15 cellular contexts compared by ENCODE assay signal in genomic region chr18:3693385-3693784, GRCh38.
DNase-seq lines count a peak whose midpoint lies in the region; ATAC-seq and TF ChIP-seq lines count a peak whose summit lies in the region.
"Had no signal": no experiment of that assay in that cellular context is flagged by ENCODE, and none has a peak within 500 bp of the region (broad histone marks: within the 10 kb centered on the region; RNA-seq: fewer than 3 reads in every experiment).

No MANE protein-coding gene starts in this region.

- peak; percentile 33 for ATAC-seq in activated CD4-positive, alpha-beta T cell treated with anti-CD3 and anti-CD28 coated beads for 36 hours
- peak; percentile 71 to 90 for ATAC-seq in natural killer cell treated with Interleukin-12 subunit alpha and Interleukin-12 subunit beta and Interleukin-15 and Interleukin-18, amount 100 ng/mL, for 72 hours
- ATAC-seq: CD8-positive, alpha-beta T cell had no signal

- H3K4me1 Mint-ChIP-seq in activated CD4-positive, alpha-beta T cell treated with anti-CD3 and anti-CD28 coated beads for 36 hours = peaks cover 6% of the 10 kb centered on the region
- H3K4me1 Mint-ChIP-seq in natural killer cell treated with Interleukin-12 subunit alpha and Interleukin-12 subunit beta and Interleukin-15 and Interleukin-18, amount 100 ng/mL, for 72 hours (ENCODE audit: low read depth in 2 of 2) = peaks cover 5 to 8% of the 10 kb centered on the region in 2 donors
- no peaks in the 10 kb centered on the region for H3K4me1 Mint-ChIP-seq in glutamatergic neuron (ENCODE audit: low read depth, unreplicated experiment)
- H3K4me1 Mint-ChIP-seq: B cell; CD4-positive, CD25-positive, alpha-beta regulatory T cell had no signal

- no peaks in the 10 kb centered on the region for H3K36me3 Mint-ChIP-seq in activated CD4-positive, alpha-beta T cell treated with anti-CD3 and anti-CD28 coated beads for 36 hours (ENCODE audit: low read depth)
- H3K36me3 Mint-ChIP-seq in natural killer cell treated with Interleukin-12 subunit alpha and Interleukin-12 subunit beta and Interleukin-15 and Interleukin-18, amount 100 ng/mL, for 72 hours = peaks cover 4% of the 10 kb centered on the region
- peaks cover 13% of the 10 kb centered on the region for H3K36me3 Mint-ChIP-seq in glutamatergic neuron (ENCODE audit: unreplicated experiment)
- H3K36me3 Mint-ChIP-seq: CD4-positive, CD25-positive, alpha-beta regulatory T cell; CD8-positive, alpha-beta T cell had no signal

- H3K27ac Mint-ChIP-seq in activated CD4-positive, alpha-beta T cell treated with anti-CD3 and anti-CD28 coated beads for 36 hours = no peak overlapping the region
- no peak overlapping the region for H3K27ac Mint-ChIP-seq in natural killer cell treated with Interleukin-12 subunit alpha and Interleukin-12 subunit beta and Interleukin-15 and Interleukin-18, amount 100 ng/mL, for 72 hours
- H3K27ac Mint-ChIP-seq in glutamatergic neuron (ENCODE audit: unreplicated experiment) = no peak overlapping the region
- H3K27ac Mint-ChIP-seq: B cell; CD8-positive, alpha-beta T cell had no signal

- POLR2A ChIA-PET in activated CD4-positive, alpha-beta T cell treated with anti-CD3 and anti-CD28 coated beads for 36 hours (lab: Charles Lee) = no interaction called here
- POLR2A ChIA-PET in HEK293T (lab: Yijun Ruan, JAX) = no interaction called here

- TF ChIP-seq CTCF in glutamatergic neuron (IDR thresholded peaks at IDR 0.05; ENCODE audit: partially characterized antibody, unreplicated experiment) = no peak

- intact Hi-C loops in activated CD4-positive, alpha-beta T cell treated with anti-CD3 and anti-CD28 coated beads for 36 hours (cut with DNase I, micrococcal nuclease) = no loop called here

- CTCF ChIA-PET in activated CD4-positive, alpha-beta T cell treated with anti-CD3 and anti-CD28 coated beads for 36 hours (lab: Charles Lee) = no interaction called here
- CTCF ChIA-PET in HEK293T (lab: Yijun Ruan, JAX) = no interaction called here

- H3K27me3 Mint-ChIP-seq in activated CD4-positive, alpha-beta T cell treated with anti-CD3 and anti-CD28 coated beads for 36 hours = no peaks in the 10 kb centered on the region
- H3K27me3 Mint-ChIP-seq in natural killer cell treated with Interleukin-12 subunit alpha and Interleukin-12 subunit beta and Interleukin-15 and Interleukin-18, amount 100 ng/mL, for 72 hours = peaks cover 13 to 25% of the 10 kb centered on the region in 2 donors
- H3K27me3 Mint-ChIP-seq in glutamatergic neuron (ENCODE audit: unreplicated experiment) = peaks cover 3% of the 10 kb centered on the region

- peaks cover 4% of the 10 kb centered on the region for H3K9me3 Mint-ChIP-seq in activated CD4-positive, alpha-beta T cell treated with anti-CD3 and anti-CD28 coated beads for 36 hours (ENCODE audit: low read depth)
- H3K9me3 Mint-ChIP-seq in natural killer cell treated with Interleukin-12 subunit alpha and Interleukin-12 subunit beta and Interleukin-15 and Interleukin-18, amount 100 ng/mL, for 72 hours = no peaks in the 10 kb centered on the region
- H3K9me3 Mint-ChIP-seq in glutamatergic neuron (ENCODE audit: unreplicated experiment) = peaks cover 3% of the 10 kb centered on the region
- H3K9me3 Mint-ChIP-seq: CD8-positive, alpha-beta T cell had no signal

- DNase-seq in DMS79 treated with DMSO at 0.1 percent for 48 hours (lab: John Stamatoyannopoulos, UW) (peak; percentile 45), DMS79 (lab: John Stamatoyannopoulos, UW) (no peak), NCI-H69 (lab: John Stamatoyannopoulos, UW) (peak; percentile 73), HEK293T (ENCODE audit: extremely low spot score) (no peak), glutamatergic neuron (no peak)
- DNase-seq in activated CD4-positive, alpha-beta T cell treated with anti-CD3 and anti-CD28 coated beads for 36 hours = no peak
- DNase-seq in activated CD4-positive, alpha-beta T cell treated with anti-CD3 and anti-CD28 coated beads for 1 hour = no peak
- DNase-seq in natural killer cell treated with Interleukin-12 subunit alpha and Interleukin-12 subunit beta and Interleukin-15 and Interleukin-18, amount 100 ng/mL, for 72 hours (ENCODE audit: low spot score) = no peak
- DNase-seq: Caco-2; CD4-positive, CD25-positive, alpha-beta regulatory T cell; CD8-positive, alpha-beta T cell; DMS153; GF-D8; GOT3 had no signal

- H3K4me3 Mint-ChIP-seq in activated CD4-positive, alpha-beta T cell treated with anti-CD3 and anti-CD28 coated beads for 36 hours = no peak overlapping the region
- H3K4me3 Mint-ChIP-seq in natural killer cell treated with Interleukin-12 subunit alpha and Interleukin-12 subunit beta and Interleukin-15 and Interleukin-18, amount 100 ng/mL, for 72 hours = no peak overlapping the region
- no peak overlapping the region for H3K4me3 Mint-ChIP-seq in glutamatergic neuron (ENCODE audit: unreplicated experiment)
- H3K4me3 Mint-ChIP-seq: B cell; CD4-positive, CD25-positive, alpha-beta regulatory T cell; CD8-positive, alpha-beta T cell had no signal

TF ChIP-seq in HEK293T, 16 proteins besides CTCF, POLR2A, EP300 and RAD21:
- TF ChIP-seq SUZ12 (IDR thresholded peaks at IDR 0.05) (no peak), FOXK2 (IDR thresholded peaks at IDR 0.05) (no peak), ZNF384 (IDR thresholded peaks at IDR 0.05) (no peak), L3MBTL2 (conservative IDR thresholded peaks at IDR 0.05) (no peak), NFRKB (IDR thresholded peaks at IDR 0.05) (no peak), FOXA1 (IDR thresholded peaks at IDR 0.05) (no peak), LEF1 (IDR thresholded peaks at IDR 0.05; ENCODE audit: borderline replicate concordance) (no peak), HDGF (IDR thresholded peaks at IDR 0.05; ENCODE audit: borderline replicate concordance) (no peak), CTBP1 (IDR thresholded peaks at IDR 0.05; ENCODE audit: borderline replicate concordance) (no peak), FOXM1 (IDR thresholded peaks at IDR 0.05; ENCODE audit: borderline replicate concordance) (no peak), SP1 (IDR thresholded peaks at IDR 0.05) (no peak), ARNT (IDR thresholded peaks at IDR 0.05) (no peak), TARDBP (IDR thresholded peaks at IDR 0.05) (no peak), PKNOX1 (IDR thresholded peaks at IDR 0.05) (no peak), BHLHE40 (IDR thresholded peaks at IDR 0.05; ENCODE audit: borderline replicate concordance) (no peak), ELF4 (IDR thresholded peaks at IDR 0.05) (no peak)

Comparison
In these comparisons a context has a peak if more than half of its experiments do, and no peak if none do; other contexts are left out.
1. DNase-seq: peak in DMS79 treated with DMSO at 0.1 percent for 48 hours (single experiment) and NCI-H69 (single experiment); none in DMS79 (single experiment), activated CD4-positive, alpha-beta T cell treated with anti-CD3 and anti-CD28 coated beads for 36 hours (single experiment), activated CD4-positive, alpha-beta T cell treated with anti-CD3 and anti-CD28 coated beads for 1 hour (single experiment), natural killer cell treated with Interleukin-12 subunit alpha and Interleukin-12 subunit beta and Interleukin-15 and Interleukin-18, amount 100 ng/mL, for 72 hours (single experiment), HEK293T (single experiment) and glutamatergic neuron (single experiment).